Comparison of ENCODE assay signal across 1 cellular context in genomic region chr20:58619847-58620431, GRCh38.
TF ChIP-seq lines count a peak whose summit lies in the region.

No MANE protein-coding gene starts in this region.

TF ChIP-seq in GM12891, 5 proteins besides CTCF, POLR2A, EP300 and RAD21 (continued from another document):
- peak; percentile 63; the same call in 1 of the 2 replicates for TF ChIP-seq POLR2AphosphoS5 (IDR thresholded peaks at IDR 0.05; ENCODE audit: low read depth, low read length)
